8 cellular contexts compared by ENCODE assay signal in the genomic region with DNA sequence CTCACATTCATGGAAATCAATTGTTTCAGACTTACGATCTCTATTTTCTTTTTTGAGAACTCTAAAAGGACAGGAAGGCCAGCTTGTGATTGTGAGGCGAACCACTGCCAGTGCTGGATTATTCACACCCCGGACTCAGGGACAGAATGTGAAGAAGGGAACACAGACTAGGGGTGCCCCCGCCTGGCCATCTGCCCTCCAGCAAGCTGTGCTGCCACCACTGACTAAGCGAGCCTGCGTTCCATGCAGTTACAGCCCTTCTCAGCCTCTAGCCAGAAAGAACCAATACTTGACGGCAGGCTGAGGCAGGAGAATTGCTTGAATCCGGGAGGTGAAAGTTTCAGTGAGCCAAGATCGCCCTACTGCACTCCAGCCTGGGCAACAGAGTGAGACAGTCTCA. TPM values are rescaled to one million over a fixed set of nuclear protein-coding genes. Genes with fewer than 3 reads are reported as not detected.
DNase-seq lines count a peak whose midpoint lies in the region; ATAC-seq and TF ChIP-seq lines count a peak whose summit lies in the region.

No MANE protein-coding gene starts in this region.

- peaks cover 8% of the 10 kb centered on the region; the same call in 1 of the 2 replicates for H3K36me3 ChIP-seq in Panc1 (ENCODE audit: control insufficient read depth, insufficient read depth, low read length)

- H3K4me1 ChIP-seq in Panc1 (ENCODE audit: control insufficient read depth, insufficient read depth, low read length), result peaks cover 13% of the 10 kb centered on the region

- no peak; the same call in 1 of the 2 replicates for TF ChIP-seq CTCF in Panc1 (IDR thresholded peaks at IDR 0.05)
- TF ChIP-seq CTCF in epithelial cell of proximal tubule (conservative IDR thresholded peaks at IDR 0.05; ENCODE audit: low read depth, low read length), result peak; percentile 59

- POLR2A ChIA-PET in Panc1 (lab: Charles Lee), result no interaction called here

- DNase-seq in stimulated activated CD4-positive, alpha-beta T cell treated with anti-CD3 and anti-CD28 coated beads, Interleukin-15, amount 100 ng/mL, for 24 hours, result peak; percentile 24
- no peak for DNase-seq in stimulated activated CD4-positive, alpha-beta T cell treated with anti-CD3 and anti-CD28 coated beads, Interleukin-2, amount 100 ng/mL, for 48 hours
- DNase-seq in Panc1 (ENCODE audit: low read depth, low spot score) (no peak), epithelial cell of proximal tubule (ENCODE audit: low read depth) (no peak), foreskin melanocyte (no peak)
- peak; percentile 41 for DNase-seq in stimulated activated CD8-positive, alpha-beta memory T cell treated with anti-CD3 and anti-CD28 coated beads, Interleukin-4, amount 100 ng/mL, for 48 hours

- intact Hi-C loops in Panc1 (cut with micrococcal nuclease; ENCODE audit: unreplicated experiment), result no loop called here

- no peaks in the 10 kb centered on the region for H3K9me3 ChIP-seq in Panc1 (ENCODE audit: control insufficient read depth, insufficient read depth, low read depth, low read length)

- no peak overlapping the region for H3K27ac ChIP-seq in Panc1 (ENCODE audit: low read length)

- 0 out of 2 replicates have a peak, but pooled peaks have one; percentile 33 for ATAC-seq in Panc1
- no peak for ATAC-seq in HG03108 (IDR thresholded peaks at IDR 0.05; ENCODE audit: unreplicated experiment)
- no peak for ATAC-seq in GM18870 (IDR thresholded peaks at IDR 0.05; ENCODE audit: unreplicated experiment)

- no peaks in the 10 kb centered on the region for H3K27me3 ChIP-seq in Panc1 (ENCODE audit: control insufficient read depth, insufficient read depth, low read length)

- no TSS peak for BruUV-seq in Panc1 (replicated peaks; lab: Mats Ljungman, UMichigan)

- H3K4me3 ChIP-seq in Panc1 (ENCODE audit: low read depth in 2 of 2, low read length in 2 of 2) (no peak overlapping the region), epithelial cell of proximal tubule (ENCODE audit: low read depth, low read length) (no peak overlapping the region)

- in situ Hi-C loops in Panc1 (cut with HindIII; ENCODE audit: low pct_unique_long_range_greater_than_20kb, low sequenced_read_pairs), result no loop called here

- CTCF ChIA-PET in Panc1 (lab: Charles Lee), result interaction anchor here (0.6 to 0.7 kb wide), 2 partner anchors 46 to 157 kb away, joined by 13 to 17 read pairs; partner anchors contain the start of gene NOXO1

RNA-seq across cellular contexts. Expression of gene HAGH, which starts 2.8 kb away (rescaled TPM):
- total RNA-seq in Panc1 (2021; ENCODE audit: unreplicated experiment) (58.9 TPM), epithelial cell of proximal tubule (83.7 and 87.3 TPM in 2 replicates)
- polyA plus RNA-seq in Panc1 (2012; ENCODE audit: insufficient read length), result 121 TPM

RNA-seq across cellular contexts. Expression of gene FAHD1, which starts 3.2 kb away (rescaled TPM):
- 34.6 TPM for total RNA-seq in Panc1 (2021; ENCODE audit: unreplicated experiment)
- polyA plus RNA-seq in Panc1 (2012; ENCODE audit: insufficient read length), result 57.0 TPM
- total RNA-seq in epithelial cell of proximal tubule, result 47.7 and 59.2 TPM in 2 replicates

RNA-seq across cellular contexts. Expression of gene IGFALS, which starts 30.3 kb away (rescaled TPM):
- 0.10 TPM for total RNA-seq in Panc1 (2021; ENCODE audit: unreplicated experiment)
- 0.25 TPM for polyA plus RNA-seq in Panc1 (2012; ENCODE audit: insufficient read length)
- total RNA-seq in epithelial cell of proximal tubule, result 2.6 TPM in 1 of 2 replicates, not detected in the other

RNA-seq across cellular contexts. Expression of gene NUBP2, which starts 41.1 kb away (rescaled TPM):
- total RNA-seq in Panc1 (2021; ENCODE audit: unreplicated experiment), result 85.8 TPM
- polyA plus RNA-seq in Panc1 (2012; ENCODE audit: insufficient read length), result 114 TPM
- 111 and 138 TPM in 2 replicates for total RNA-seq in epithelial cell of proximal tubule

RNA-seq across cellular contexts. Expression of gene SPSB3, which starts 41.5 kb away (rescaled TPM):
- 23.0 TPM for total RNA-seq in Panc1 (2021; ENCODE audit: unreplicated experiment)
- polyA plus RNA-seq in Panc1 (2012; ENCODE audit: insufficient read length), result 40.3 TPM
- 35.0 and 57.9 TPM in 2 replicates for total RNA-seq in epithelial cell of proximal tubule

Comparison
In these comparisons a context has a peak if more than half of its experiments do, and no peak if none do; other contexts are left out.
1. DNase-seq: peak in stimulated activated CD4-positive, alpha-beta T cell treated with anti-CD3 and anti-CD28 coated beads, Interleukin-15, amount 100 ng/mL, for 24 hours (single experiment) and stimulated activated CD8-positive, alpha-beta memory T cell treated with anti-CD3 and anti-CD28 coated beads, Interleukin-4, amount 100 ng/mL, for 48 hours (single experiment); none in stimulated activated CD4-positive, alpha-beta T cell treated with anti-CD3 and anti-CD28 coated beads, Interleukin-2, amount 100 ng/mL, for 48 hours (0 of 2), Panc1 (single experiment), epithelial cell of proximal tubule (single experiment) and foreskin melanocyte (single experiment).